ENCODE assay signal across 23 cellular contexts in genomic region chr1:173187838-173188237, GRCh38. TPM values are rescaled to one million over a fixed set of nuclear protein-coding genes. Genes with fewer than 3 reads are reported as not detected.
DNase-seq lines count a peak whose midpoint lies in the region; ATAC-seq and TF ChIP-seq lines count a peak whose summit lies in the region.
"Had no signal": no experiment of that assay in that cellular context is flagged by ENCODE, and none has a peak within 500 bp of the region (broad histone marks: within the 10 kb centered on the region; RNA-seq: fewer than 3 reads in every experiment).

No MANE protein-coding gene starts in this region.

- no peaks in the 10 kb centered on the region for H4K20me1 ChIP-seq in PC-3 (ENCODE audit: low read length)
- H4K20me1 ChIP-seq: BLaER1 had no signal

- peak; percentile 50 for ATAC-seq in PC-3
- ATAC-seq in HG02840 (IDR thresholded peaks at IDR 0.05; ENCODE audit: low FRiP score, unreplicated experiment) = no peak
- no peak for ATAC-seq in GM19395 (IDR thresholded peaks at IDR 0.05; ENCODE audit: unreplicated experiment)
- ATAC-seq in HG03045 (IDR thresholded peaks at IDR 0.05; ENCODE audit: unreplicated experiment) = no peak

- H3K9me2 ChIP-seq in PC-3 (replicated peaks; ENCODE audit: low read length) = no peaks in the 10 kb centered on the region

- TF ChIP-seq CTCF in A673 (conservative IDR thresholded peaks at IDR 0.05; ENCODE audit: low read depth, low read length) = peak; percentile 35; the same call in 1 of the 2 replicates
- TF ChIP-seq CTCF in GM12872 (IDR thresholded peaks at IDR 0.05; ENCODE audit: insufficient read depth, low read depth, low read length) = peak; percentile 31; the same call in 1 of the 3 replicates
- peak; percentile 66 for TF ChIP-seq CTCF in PC-3 (conservative IDR thresholded peaks at IDR 0.05; ENCODE audit: low read depth, low read length)

- CTCF ChIA-PET in A673 (lab: Charles Lee) = no interaction called here
- CTCF ChIA-PET in PC-3 (lab: Charles Lee) = no interaction called here

- H3K4me1 ChIP-seq in A673 (ENCODE audit: insufficient read depth, low read length, poor library complexity, severe bottlenecking) (peaks cover 12% of the 10 kb centered on the region), PC-3 (ENCODE audit: insufficient read depth, low read length) (peaks cover 10% of the 10 kb centered on the region; the same call in 1 of the 2 replicates)

- BruUV-seq in A673 (replicated peaks; lab: Mats Ljungman, UMichigan) (no TSS peak), PC-3 (replicated peaks; lab: Mats Ljungman, UMichigan) (no TSS peak)

- POLR2A ChIA-PET in A673 (lab: Charles Lee; ENCODE audit: low non-redundant PET) (no interaction called here), PC-3 (lab: Charles Lee; ENCODE audit: unreplicated experiment) (no interaction called here)

- H3K27ac ChIP-seq in A673 (ENCODE audit: low read depth, low read length, poor library complexity, severe bottlenecking) (no peak overlapping the region), PC-3 (ENCODE audit: low read length) (no peak overlapping the region)
- H3K27ac ChIP-seq: BLaER1, GM23248, KMS-11, RWPE1, SK-N-MC had no signal

- H2AFZ ChIP-seq in PC-3 (ENCODE audit: low read length) = no peak overlapping the region
- H2AFZ ChIP-seq: GM23248 had no signal

- H3K36me3 ChIP-seq in A673 (ENCODE audit: insufficient read depth, low read length, poor library complexity, severe bottlenecking) (no peaks in the 10 kb centered on the region), PC-3 (ENCODE audit: low read depth, low read length) (no peaks in the 10 kb centered on the region)
- H3K36me3 ChIP-seq: BLaER1 had no signal

- DNase-seq in A673 (ENCODE audit: low spot score) = no peak
- peak; percentile 50 for DNase-seq in PC-3
- DNase-seq in astrocyte of the hippocampus (ENCODE audit: low read depth, low spot score) = peak; percentile 55
- DNase-seq in NCI-H2171 treated with DMSO at 0.1 percent for 48 hours (lab: John Stamatoyannopoulos, UW) = no peak
- DNase-seq: 8988T; CD4-positive, CD25-positive, alpha-beta regulatory T cell; GM23248; H7; NCI-H1092 treated with DMSO at 0.1 percent for 48 hours; NCI-H1436; NCI-H187 treated with DMSO at 0.1 percent for 48 hours; NCI-H446 treated with DMSO at 0.1 percent for 48 hours; NCI-H82; NK-92 treated with Interleukin-12 subunit alpha and Interleukin-12 subunit beta, amount 100 ng/mL, for 24 hours; SHP77 treated with DMSO at 0.1 percent for 48 hours had no signal

- H3K4me3 ChIP-seq in A673 (ENCODE audit: low read depth, low read length, poor library complexity, severe bottlenecking) = no peak overlapping the region
- H3K4me3 ChIP-seq in PC-3 (ENCODE audit: low read length) = no peak overlapping the region
- H3K4me3 ChIP-seq: BLaER1, GM23248, SK-N-MC had no signal

- H3K27me3 ChIP-seq in A673 (replicated peaks; ENCODE audit: insufficient read depth, low read depth, low read length, poor library complexity) = no peaks in the 10 kb centered on the region
- H3K27me3 ChIP-seq in PC-3 (ENCODE audit: low read length) = no peaks in the 10 kb centered on the region
- H3K27me3 ChIP-seq: BLaER1 had no signal

- no peaks in the 10 kb centered on the region for H3F3A ChIP-seq in PC-3 (ENCODE audit: low read length, unreplicated experiment)

- intact Hi-C loops in A673 (cut with micrococcal nuclease; ENCODE audit: unreplicated experiment) (no loop called here), PC-3 (cut with micrococcal nuclease) (no loop called here)

- H3K9me3 ChIP-seq in A673 (ENCODE audit: low read depth, low read length, poor library complexity, severe bottlenecking) (no peaks in the 10 kb centered on the region), PC-3 (ENCODE audit: low read length) (no peaks in the 10 kb centered on the region)
- H3K9me3 ChIP-seq: BLaER1 had no signal

- H3K4me2 ChIP-seq in PC-3 (ENCODE audit: low read length) = no peak overlapping the region
- H3K4me2 ChIP-seq: BLaER1, KMS-11 had no signal

- no peaks in the 10 kb centered on the region for H3K79me2 ChIP-seq in PC-3 (ENCODE audit: low read length)

- H3K9ac ChIP-seq in PC-3 (ENCODE audit: low read length) = no peak overlapping the region
- H3K9ac ChIP-seq: BLaER1, GM23248, KMS-11 had no signal

RNA-seq across cellular contexts. Expression of gene TNFSF4, which starts 19.3 kb away (rescaled TPM):
- total RNA-seq in A673 (2021) (0.20 and 0.21 TPM in 2 replicates), PC-3 (2014; rRNA removed) (0.17 and 0.18 TPM in 2 replicates)

Comparison
In these comparisons a context has a peak if more than half of its experiments do, and no peak if none do; other contexts are left out.
1. DNase-seq: peak in PC-3 (single experiment) and astrocyte of the hippocampus (single experiment); none in A673 (single experiment) and NCI-H2171 treated with DMSO at 0.1 percent for 48 hours (single experiment).
2. Peak in every context shown above with its lines, with median percentiles within 50 percentile points of each other: CTCF ChIP-seq.